Comparison of ENCODE assay signal across 7 cellular contexts in the genomic region with DNA sequence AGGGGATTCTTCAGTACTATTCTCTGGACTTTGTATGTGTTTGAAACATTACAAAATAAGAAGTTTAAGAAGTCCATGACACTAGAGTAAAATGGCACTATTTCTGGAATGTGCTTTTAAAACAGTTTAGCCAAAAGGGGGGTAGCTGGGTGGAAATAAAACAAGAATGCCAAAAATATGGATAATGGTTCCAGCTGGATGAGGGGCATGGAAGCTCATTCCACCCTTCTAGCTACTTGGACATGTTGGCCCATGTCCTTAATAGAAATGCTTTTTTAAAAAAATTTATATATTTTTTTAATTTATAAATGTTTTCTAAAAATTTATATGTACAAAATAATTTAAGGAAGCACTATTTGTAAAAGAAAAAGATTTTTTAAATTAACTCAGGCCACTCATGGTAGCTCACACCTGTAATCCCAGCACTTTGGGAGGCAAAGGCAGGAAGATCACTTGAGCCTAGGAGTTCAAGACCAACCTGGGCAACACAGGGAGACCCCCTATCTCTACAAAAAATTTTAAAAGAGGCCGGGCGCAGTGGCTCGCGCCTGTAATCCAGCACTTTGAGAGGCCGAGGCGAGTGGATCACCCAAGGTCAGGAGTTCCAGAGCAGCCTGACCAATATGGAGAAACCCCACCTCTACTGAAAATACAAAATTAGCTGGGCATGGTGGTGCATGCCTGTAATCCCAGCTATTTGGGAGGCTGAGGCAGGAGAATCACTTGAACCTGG. TPM values are rescaled to one million over a fixed set of nuclear protein-coding genes. Genes with fewer than 3 reads are reported as not detected.
DNase-seq lines count a peak whose midpoint lies in the region; ATAC-seq and TF ChIP-seq lines count a peak whose summit lies in the region.

No MANE protein-coding gene starts in this region.

- H3K79me2 ChIP-seq in GM23338 (replicated peaks; ENCODE audit: insufficient read depth): peaks cover 94% of the 10 kb centered on the region

- no peak overlapping the region for H4K91ac ChIP-seq in neuronal stem cell (ENCODE audit: low read depth, low read length, poor library complexity)

- H2BK5ac ChIP-seq in neuronal stem cell (ENCODE audit: low read length): no peak overlapping the region

- H3K27me3 Mint-ChIP-seq in GM23338 (ENCODE audit: insufficient read depth, low read depth, poor library complexity) (no peaks in the 10 kb centered on the region), immature natural killer cell (ENCODE audit: low read depth in 3 of 3) (peaks cover 0 to 2% (median 1%) of the 10 kb centered on the region in 3 donors)
- H3K27me3 Mint-ChIP-seq in activated CD4-positive, alpha-beta memory T cell treated with anti-CD3 and anti-CD28 coated beads, Interleukin-2, amount 10 ng/mL, durations not matched to agents 7 days and 5 days: no peaks in the 10 kb centered on the region
- no peaks in the 10 kb centered on the region for H3K27me3 Mint-ChIP-seq in stimulated activated naive CD8-positive, alpha-beta T cell treated with anti-CD3 and anti-CD28 coated beads, Interleukin-15, amount 100 ng/mL, for 72 hours

- peaks cover 15% of the 10 kb centered on the region for H3K4me1 Mint-ChIP-seq in GM23338
- peaks cover 70% of the 10 kb centered on the region for H3K4me1 Mint-ChIP-seq in activated CD4-positive, alpha-beta memory T cell treated with anti-CD3 and anti-CD28 coated beads, Interleukin-2, amount 10 ng/mL, durations not matched to agents 7 days and 5 days
- H3K4me1 Mint-ChIP-seq in immature natural killer cell: peaks cover 56 to 72% of the 10 kb centered on the region in 2 donors
- H3K4me1 Mint-ChIP-seq in stimulated activated naive CD8-positive, alpha-beta T cell treated with anti-CD3 and anti-CD28 coated beads, Interleukin-15, amount 100 ng/mL, for 72 hours: peaks cover 92% of the 10 kb centered on the region

- TF ChIP-seq CTCF in GM23338 (conservative IDR thresholded peaks at IDR 0.05; ENCODE audit: low read depth in 2 of 2): no peak
- no peak for TF ChIP-seq CTCF in omental fat pad (IDR thresholded peaks at IDR 0.05)

- H2BK12ac ChIP-seq in neuronal stem cell (ENCODE audit: low read length): no peak overlapping the region

- H2AFZ ChIP-seq in GM23338: no peak overlapping the region
- H2AFZ ChIP-seq in neuronal stem cell (ENCODE audit: low read length): no peak overlapping the region

- no peaks in the 10 kb centered on the region for H3K9me3 ChIP-seq in neuronal stem cell (replicated peaks in 1 of 2; ENCODE audit: control insufficient read depth in 2 of 2, insufficient read depth in 1 of 2, low read depth in 1 of 2, low read length in 2 of 2)

- H3K9me3 Mint-ChIP-seq in GM23338: no peaks in the 10 kb centered on the region; the same call in 2 of the 3 replicates
- H3K9me3 Mint-ChIP-seq in activated CD4-positive, alpha-beta memory T cell treated with anti-CD3 and anti-CD28 coated beads, Interleukin-2, amount 10 ng/mL, durations not matched to agents 7 days and 5 days: no peaks in the 10 kb centered on the region
- no peaks in the 10 kb centered on the region for H3K9me3 Mint-ChIP-seq in immature natural killer cell
- no peaks in the 10 kb centered on the region for H3K9me3 Mint-ChIP-seq in stimulated activated naive CD8-positive, alpha-beta T cell treated with anti-CD3 and anti-CD28 coated beads, Interleukin-15, amount 100 ng/mL, for 72 hours

- H2AK5ac ChIP-seq in neuronal stem cell (ENCODE audit: low read depth, low read length): no peak overlapping the region

- no peak overlapping the region for H3K4me3 Mint-ChIP-seq in GM23338
- H3K4me3 Mint-ChIP-seq in activated CD4-positive, alpha-beta memory T cell treated with anti-CD3 and anti-CD28 coated beads, Interleukin-2, amount 10 ng/mL, durations not matched to agents 7 days and 5 days: peak overlapping the region; percentile 72
- H3K4me3 Mint-ChIP-seq in immature natural killer cell: peak overlapping the region; percentile 76 to 87 (median 82)
- peak overlapping the region; percentile 79 to 83 for H3K4me3 Mint-ChIP-seq in stimulated activated naive CD8-positive, alpha-beta T cell treated with anti-CD3 and anti-CD28 coated beads, Interleukin-15, amount 100 ng/mL, for 72 hours

- H2BK120ac ChIP-seq in neuronal stem cell (ENCODE audit: low read depth, low read length): no peak overlapping the region

- H3K18ac ChIP-seq in neuronal stem cell (ENCODE audit: low read length): no peak overlapping the region

- H3K36me3 ChIP-seq in GM23338 (ENCODE audit: insufficient read depth) (no peaks in the 10 kb centered on the region), neuronal stem cell (replicated peaks in 1 of 2; ENCODE audit: control insufficient read depth in 2 of 2, insufficient read depth in 2 of 2, low read length in 2 of 2) (peaks cover 0 to 28% of the 10 kb centered on the region in 2 donors)

- H2BK15ac ChIP-seq in neuronal stem cell (ENCODE audit: low read length): no peak overlapping the region

- peaks cover 7% of the 10 kb centered on the region for H3K79me1 ChIP-seq in neuronal stem cell (ENCODE audit: low read depth, low read length)

- no peak overlapping the region for H3K23ac ChIP-seq in neuronal stem cell (ENCODE audit: low read depth, low read length, poor library complexity)

- CTCF ChIA-PET in activated CD4-positive, alpha-beta memory T cell treated with anti-CD3 and anti-CD28 coated beads, Interleukin-2, amount 10 ng/mL, durations not matched to agents 7 days and 5 days (lab: Charles Lee): interaction anchor here (0.6 to 4.6 kb wide), 5 partner anchors 13 to 561 kb away, joined by 3 to 52 read pairs (median 4); a partner anchor contains a TSS

- H3K4me1 ChIP-seq in GM23338 (ENCODE audit: insufficient read depth) (peaks cover 8% of the 10 kb centered on the region), neuronal stem cell (ENCODE audit: control insufficient read depth in 2 of 2, insufficient read depth in 1 of 2, low read depth in 1 of 2, low read length in 2 of 2) (peaks cover 6 to 10% of the 10 kb centered on the region in 2 donors)

- H4K20me1 ChIP-seq in GM23338 (replicated peaks; ENCODE audit: insufficient read depth): peaks cover 20% of the 10 kb centered on the region

- POLR2A ChIA-PET in activated CD4-positive, alpha-beta memory T cell treated with anti-CD3 and anti-CD28 coated beads, Interleukin-2, amount 10 ng/mL, durations not matched to agents 7 days and 5 days (lab: Charles Lee): interaction anchor here (6.7 to 10.1 kb wide), 2 partner anchors 13 to 42 kb away, joined by 49 to 165 read pairs; a partner anchor contains a TSS

- H3K27ac ChIP-seq in GM23338 (ENCODE audit: low read depth) (peak overlapping the region; percentile 15; the same call in 1 of the 2 replicates), neuronal stem cell (replicated peaks; ENCODE audit: low read length) (no peak overlapping the region)

- no peak overlapping the region for H3K9ac ChIP-seq in neuronal stem cell (ENCODE audit: low read depth, low read length, poor library complexity)

- no peak overlapping the region for H3K4me2 ChIP-seq in GM23338
- H3K4me2 ChIP-seq in neuronal stem cell (ENCODE audit: insufficient read depth, low read length, poor library complexity, severe bottlenecking): no peak overlapping the region

- H3F3A ChIP-seq in GM23338 (replicated peaks; ENCODE audit: low read depth): no peaks in the 10 kb centered on the region

- H3K14ac ChIP-seq in neuronal stem cell (ENCODE audit: low read length): no peak overlapping the region

- DNase-seq in GM23338 (ENCODE audit: low spot score) (no peak), immature natural killer cell (no peak), omental fat pad (ENCODE audit: low spot score) (no peak), KG1 (lab: John Stamatoyannopoulos, UW) (no peak), neuronal stem cell (ENCODE audit: low spot score) (no peak)
- no peak for DNase-seq in activated CD4-positive, alpha-beta memory T cell treated with anti-CD3 and anti-CD28 coated beads, Interleukin-2, amount 10 ng/mL, durations not matched to agents 7 days and 5 days
- DNase-seq in stimulated activated naive CD8-positive, alpha-beta T cell treated with anti-CD3 and anti-CD28 coated beads, Interleukin-15, amount 100 ng/mL, for 72 hours: no peak

- H3K4ac ChIP-seq in neuronal stem cell (ENCODE audit: low read length): no peak overlapping the region

- H3K27me3 ChIP-seq in GM23338 (ENCODE audit: insufficient read depth) (no peaks in the 10 kb centered on the region), neuronal stem cell (ENCODE audit: control insufficient read depth in 3 of 3, insufficient read depth in 3 of 3, low read depth in 1 of 3, low read length in 3 of 3) (no peaks in the 10 kb centered on the region)

- H3K27ac Mint-ChIP-seq in GM23338: no peak overlapping the region
- peak overlapping the region; percentile 98 for H3K27ac Mint-ChIP-seq in activated CD4-positive, alpha-beta memory T cell treated with anti-CD3 and anti-CD28 coated beads, Interleukin-2, amount 10 ng/mL, durations not matched to agents 7 days and 5 days
- H3K27ac Mint-ChIP-seq in immature natural killer cell: peak overlapping the region; percentile 94 to 100 (median 96)
- peak overlapping the region; percentile 93 to 98 for H3K27ac Mint-ChIP-seq in stimulated activated naive CD8-positive, alpha-beta T cell treated with anti-CD3 and anti-CD28 coated beads, Interleukin-15, amount 100 ng/mL, for 72 hours

- H4K8ac ChIP-seq in neuronal stem cell (ENCODE audit: low read depth, low read length): no peak overlapping the region

- H3K36me3 Mint-ChIP-seq in GM23338 (ENCODE audit: low read depth): peaks cover 3% of the 10 kb centered on the region; the same call in 2 of the 3 replicates
- H3K36me3 Mint-ChIP-seq in activated CD4-positive, alpha-beta memory T cell treated with anti-CD3 and anti-CD28 coated beads, Interleukin-2, amount 10 ng/mL, durations not matched to agents 7 days and 5 days (ENCODE audit: low read depth): peaks cover 39% of the 10 kb centered on the region
- peaks cover 0 to 4% (median 0%) of the 10 kb centered on the region in 3 donors for H3K36me3 Mint-ChIP-seq in immature natural killer cell

- WGBS in neuronal stem cell (ENCODE audit: extremely low coverage in 2 of 2, insufficient read length in 2 of 2, insufficient replicate concordance in 1 of 2), 2 donors: no CpG with 5 or more reads among the region's 6 CpGs

- ATAC-seq in GM23338 (no peak), omental fat pad (ENCODE audit: low FRiP score) (no peak)
- no peak for ATAC-seq in stimulated activated naive CD8-positive, alpha-beta T cell treated with anti-CD3 and anti-CD28 coated beads, Interleukin-15, amount 100 ng/mL, for 72 hours

- no peak overlapping the region for H3K4me3 ChIP-seq in GM23338
- H3K4me3 ChIP-seq in neuronal stem cell (ENCODE audit: low read length in 2 of 2): no peak overlapping the region

- no peaks in the 10 kb centered on the region for H3K9me2 ChIP-seq in GM23338 (ENCODE audit: insufficient read depth)

RNA-seq across cellular contexts. Expression of a gene that starts 12.8 kb away (rescaled TPM):
- 32.7 and 61.3 TPM in 2 replicates for total RNA-seq in GM23338 (2014; rRNA removed; shearing (Covaris generic))
- 42.2 and 49.8 TPM in 2 replicates for polyA plus RNA-seq in GM23338 (2016; fragmentation: Nextera tagmentation; extraction: Ambion mirVana)
- 10 to 100 TPM; 68.9 to 70.9 TPM for total RNA-seq in activated CD4-positive, alpha-beta memory T cell treated with anti-CD3 and anti-CD28 coated beads, Interleukin-2, amount 10 ng/mL, durations not matched to agents 7 days and 5 days
- 10 to 100 TPM; 20.3 to 34.2 (median 29.2) TPM for polyA plus RNA-seq in immature natural killer cell
- 10 to 100 TPM; 38.0 to 74.7 (median 53.6) TPM for total RNA-seq in omental fat pad
- polyA plus RNA-seq in neuronal stem cell (2013, experiment 1 of 2): 36.2 TPM
- polyA plus RNA-seq in neuronal stem cell (2013, experiment 2 of 2): 34.1 TPM

RNA-seq across cellular contexts. Expression of a gene that starts 41.6 kb away (rescaled TPM):
- total RNA-seq in GM23338 (2014; rRNA removed; shearing (Covaris generic)): 12.0 and 12.5 TPM in 2 replicates
- polyA plus RNA-seq in GM23338 (2016; fragmentation: Nextera tagmentation; extraction: Ambion mirVana): 6.3 and 6.8 TPM in 2 replicates
- 10 to 100 TPM; 45.3 to 46.6 TPM for total RNA-seq in activated CD4-positive, alpha-beta memory T cell treated with anti-CD3 and anti-CD28 coated beads, Interleukin-2, amount 10 ng/mL, durations not matched to agents 7 days and 5 days
- polyA plus RNA-seq in immature natural killer cell: 10 to 100 TPM; 35.6 to 57.2 (median 46.9) TPM
- total RNA-seq in omental fat pad: 10 to 100 TPM; 40.2 to 53.0 (median 49.1) TPM
- 11.9 TPM for polyA plus RNA-seq in neuronal stem cell (2013, experiment 1 of 2)
- polyA plus RNA-seq in neuronal stem cell (2013, experiment 2 of 2): 12.0 TPM
